In genomic region chr5:34189752-34190411, GRCh38 we compare ENCODE assay signal across 8 cellular contexts.
A peak's percentile ranks its signal among the peaks of the same experiment; 100 is the strongest.
DNase-seq lines count a peak whose midpoint lies in the region; ATAC-seq and TF ChIP-seq lines count a peak whose summit lies in the region.
"Not testable (repeated sequence)": the region's sequence is repeated elsewhere in the genome, so short reads cannot be mapped to it uniquely, and the experiment has no call there.

No MANE protein-coding gene starts in this region.

- not testable (repeated sequence) for H3F3A ChIP-seq in PC-9 (ENCODE audit: insufficient read depth, low read depth)

- H3K4me1 ChIP-seq in PC-9 (replicated peaks; ENCODE audit: insufficient read depth); heart left ventricle: not testable (repeated sequence)

- TF ChIP-seq CTCF in GM13976 (IDR thresholded peaks at IDR 0.05; ENCODE audit: borderline replicate concordance, control extremely low read depth, extremely low read depth, insufficient read depth, missing control alignments); PC-9 (conservative IDR thresholded peaks at IDR 0.05); heart left ventricle (IDR thresholded peaks at IDR 0.05): not testable (repeated sequence)

- WGBS in heart left ventricle, 4 donors = 95 to 96% (median 96%) methylated on average over 15 to 16 of the region's 16 CpGs

- H3K4me2 ChIP-seq in PC-9 = not testable (repeated sequence)

- not testable (repeated sequence) for H3K27me3 ChIP-seq in PC-9 (ENCODE audit: insufficient read depth, low read depth); heart left ventricle

- not testable (repeated sequence) for ATAC-seq in heart left ventricle, sciatic nerve

- TF ChIP-seq POLR2A in heart left ventricle (IDR thresholded peaks at IDR 0.05) = peak in 1 of 2 donors; percentile 18

- CTCF ChIA-PET in PC-9 (lab: Charles Lee) = not testable (repeated sequence)

- not testable (repeated sequence) for H3K79me2 ChIP-seq in PC-9 (ENCODE audit: low read depth)

- POLR2A ChIA-PET in PC-9 (lab: Charles Lee; ENCODE audit: unreplicated experiment) = not testable (repeated sequence)

- not testable (repeated sequence) for H3K9me3 ChIP-seq in PC-9 (ENCODE audit: insufficient read depth, low read depth); heart left ventricle

- H4K20me1 ChIP-seq in PC-9 (ENCODE audit: insufficient read depth) = not testable (repeated sequence)

- in situ Hi-C loops in GM13976 (cut with MboI; ENCODE audit: low sequenced_read_pairs, unreplicated experiment) = loop anchor here (25.0 kb wide), 1 partner anchor 178 kb away; the partner anchor contains the start of gene AMACR

- intact Hi-C loops in PC-9 (cut with micrococcal nuclease; ENCODE audit: unreplicated experiment); heart left ventricle (cut with DNase I); sciatic nerve (cut with DNase I): not testable (repeated sequence)

- peak; percentile 41 for DNase-seq in 8988T
- peak; percentile 52 for DNase-seq in GM13976 (ENCODE audit: low spot score)
- DNase-seq in PC-9 = peak; percentile 14 to 32
- peak; percentile 65 for DNase-seq in activated CD8-positive, alpha-beta memory T cell treated with anti-CD3 and anti-CD28 coated beads, Interleukin-2, amount 50 U/mL, for 48 hours
- DNase-seq in dermis blood vessel endothelial cell = peak; percentile 3
- peak; percentile 32 to 75 (median 33) for DNase-seq in heart left ventricle
- peak; percentile 5 to 7 for DNase-seq in lung microvascular endothelial cell (ENCODE audit: low read depth in 2 of 2)
- peak; percentile 67 for DNase-seq in sciatic nerve (ENCODE audit: low spot score)

- BruUV-seq in PC-9 (replicated peaks; lab: Mats Ljungman, UMichigan) = not testable (repeated sequence)

- H3K27ac ChIP-seq in PC-9, heart left ventricle: not testable (repeated sequence)

- not testable (repeated sequence) for H3K9me2 ChIP-seq in PC-9 (ENCODE audit: insufficient read depth)

- not testable (repeated sequence) for H2AFZ ChIP-seq in PC-9

- not testable (repeated sequence) for H3K4me3 ChIP-seq in PC-9, heart left ventricle

- H3K36me3 ChIP-seq in PC-9 (ENCODE audit: low read depth) = not testable (repeated sequence)
- peaks cover 0 to 21% (median 3%) of the 10 kb centered on the region in 9 donors for H3K36me3 ChIP-seq in heart left ventricle

Comparison
In these comparisons a context has a peak if more than half of its experiments do, and no peak if none do; other contexts are left out.
1. DNase-seq: peak in every context shown above with its lines; median percentile 67 in sciatic nerve; 65 in activated CD8-positive, alpha-beta memory T cell treated with anti-CD3 and anti-CD28 coated beads, Interleukin-2, amount 50 U/mL, for 48 hours; 52 in GM13976; 41 in 8988T; 33 in heart left ventricle; 23 in PC-9; 6 in lung microvascular endothelial cell; 3 in dermis blood vessel endothelial cell.